ENCODE assay signal across 14 cellular contexts in the genomic region with DNA sequence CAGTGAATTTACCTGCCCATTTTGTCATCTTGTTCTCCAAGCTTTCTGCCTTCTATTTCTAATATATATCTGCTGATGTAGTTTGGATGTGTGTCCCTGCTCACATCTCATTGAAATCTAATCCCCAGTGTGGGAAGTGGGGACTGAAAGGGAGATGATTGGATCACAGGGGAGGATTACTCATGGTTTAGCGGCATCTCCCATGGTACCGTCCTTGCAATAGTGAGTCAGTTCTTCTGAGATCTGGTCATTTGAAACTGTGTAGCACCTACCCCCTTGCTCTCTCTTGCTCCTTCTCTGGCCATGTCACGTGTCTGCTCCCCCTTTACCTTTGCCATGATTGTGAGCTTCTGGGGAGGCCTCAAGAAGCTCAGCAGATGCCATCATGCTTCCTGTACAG. TPM values are rescaled to one million over a fixed set of nuclear protein-coding genes. Genes with fewer than 3 reads are reported as not detected.
"Had no signal": no experiment of that assay in that cellular context is flagged by ENCODE, and none has a peak within 500 bp of the region (broad histone marks: within the 10 kb centered on the region; RNA-seq: fewer than 3 reads in every experiment).

No MANE protein-coding gene starts in this region.

- H3K27me3 Mint-ChIP-seq: natural killer cell treated with Interleukin-12 subunit alpha and Interleukin-12 subunit beta and Interleukin-15 and Interleukin-18, amount 100 ng/mL, for 72 hours; stimulated activated naive CD8-positive, alpha-beta T cell treated with anti-CD3 and anti-CD28 coated beads, Interleukin-15, amount 100 ng/mL, for 72 hours had no signal

- H3K9me3 Mint-ChIP-seq: natural killer cell treated with Interleukin-12 subunit alpha and Interleukin-12 subunit beta and Interleukin-15 and Interleukin-18, amount 100 ng/mL, for 72 hours; stimulated activated naive CD8-positive, alpha-beta T cell treated with anti-CD3 and anti-CD28 coated beads, Interleukin-15, amount 100 ng/mL, for 72 hours had no signal

- H3K4me1 Mint-ChIP-seq: stimulated activated naive CD8-positive, alpha-beta T cell treated with anti-CD3 and anti-CD28 coated beads, Interleukin-15, amount 100 ng/mL, for 72 hours had no signal

- ATAC-seq: activated CD8-positive, alpha-beta T cell treated with anti-CD3 and anti-CD28 coated beads, Interleukin-2, amount 10 ng/mL, durations not matched to agents 7 days and 5 days; left ventricle myocardium superior; natural killer cell treated with Interleukin-12 subunit alpha and Interleukin-12 subunit beta and Interleukin-15 and Interleukin-18, amount 100 ng/mL, for 72 hours; psoas muscle; stimulated activated naive CD8-positive, alpha-beta T cell treated with anti-CD3 and anti-CD28 coated beads, Interleukin-15, amount 100 ng/mL, for 72 hours had no signal

- H3K4me3 Mint-ChIP-seq: activated CD8-positive, alpha-beta T cell treated with anti-CD3 and anti-CD28 coated beads, Interleukin-2, amount 10 ng/mL, durations not matched to agents 7 days and 5 days; natural killer cell treated with Interleukin-12 subunit alpha and Interleukin-12 subunit beta and Interleukin-15 and Interleukin-18, amount 100 ng/mL, for 72 hours; stimulated activated naive CD8-positive, alpha-beta T cell treated with anti-CD3 and anti-CD28 coated beads, Interleukin-15, amount 100 ng/mL, for 72 hours had no signal

- H3K36me3 Mint-ChIP-seq: natural killer cell treated with Interleukin-12 subunit alpha and Interleukin-12 subunit beta and Interleukin-15 and Interleukin-18, amount 100 ng/mL, for 72 hours had no signal

- DNase-seq: activated CD8-positive, alpha-beta memory T cell treated with anti-CD3 and anti-CD28 coated beads, Interleukin-2, amount 50 U/mL, for 48 hours; activated CD8-positive, alpha-beta T cell treated with anti-CD3 and anti-CD28 coated beads, Interleukin-2, amount 10 ng/mL, durations not matched to agents 7 days and 5 days; central memory CD4-positive, alpha-beta T cell; cortex of kidney; effector CD8-positive, alpha-beta T cell; left ventricle myocardium superior; mesenchymal stem cell; occipital lobe; psoas muscle; stimulated activated CD4-positive, alpha-beta T cell treated with anti-CD3 and anti-CD28 coated beads, Interleukin-2, amount 100 ng/mL, for 48 hours; stimulated activated naive CD8-positive, alpha-beta T cell treated with anti-CD3 and anti-CD28 coated beads, Interleukin-15, amount 100 ng/mL, for 72 hours had no signal

- H3K27ac Mint-ChIP-seq: activated CD8-positive, alpha-beta T cell treated with anti-CD3 and anti-CD28 coated beads, Interleukin-2, amount 10 ng/mL, durations not matched to agents 7 days and 5 days; natural killer cell treated with Interleukin-12 subunit alpha and Interleukin-12 subunit beta and Interleukin-15 and Interleukin-18, amount 100 ng/mL, for 72 hours; stimulated activated naive CD8-positive, alpha-beta T cell treated with anti-CD3 and anti-CD28 coated beads, Interleukin-15, amount 100 ng/mL, for 72 hours had no signal

RNA-seq across cellular contexts. Expression of gene ALX1, which starts 26.2 kb away (rescaled TPM):
- total RNA-seq: activated CD8-positive, alpha-beta T cell treated with anti-CD3 and anti-CD28 coated beads, Interleukin-2, amount 10 ng/mL, durations not matched to agents 7 days and 5 days; left ventricle myocardium superior; natural killer cell treated with Interleukin-12 subunit alpha and Interleukin-12 subunit beta and Interleukin-15 and Interleukin-18, amount 100 ng/mL, for 72 hours; T-helper 2 cell treated with Interferon-gamma antibody and Interleukin-4, amounts not matched to agents 100 ng/mL and 5 ng/mL, for 36 hours; thoracic aorta had no signal
